ENCODE assay signal across 1 cellular context in the genomic region with DNA sequence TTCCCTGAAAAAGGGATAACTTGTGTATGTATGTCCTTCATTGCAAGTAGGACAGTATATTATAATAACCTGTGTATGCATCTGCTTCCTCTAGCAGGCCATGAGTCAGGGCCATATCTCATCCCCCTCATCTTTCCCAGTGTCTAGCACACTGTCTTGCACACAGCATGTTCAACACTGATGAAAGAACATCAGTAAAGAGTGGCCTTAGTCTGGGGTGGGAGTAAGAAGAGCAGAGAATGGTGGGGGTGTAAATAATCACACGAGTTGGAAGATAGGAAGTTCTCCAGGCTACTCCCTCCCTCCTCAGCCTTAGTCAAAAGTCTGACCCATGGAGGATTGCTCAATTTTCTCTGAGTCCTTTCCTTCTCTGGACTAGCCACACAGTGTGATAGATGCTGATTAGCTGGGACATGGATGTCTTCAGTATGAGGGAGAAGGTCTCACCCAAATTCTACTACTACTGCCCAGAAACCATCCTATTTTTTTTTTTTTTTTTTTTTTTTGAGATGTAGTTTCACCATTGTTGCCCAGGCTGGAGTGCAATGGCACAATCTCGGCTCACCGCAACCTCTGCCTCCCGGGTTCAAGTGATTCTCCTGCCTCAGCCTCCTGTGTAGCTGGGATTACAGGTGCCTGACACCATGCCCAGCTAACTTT.
TF ChIP-seq lines count a peak whose summit lies in the region.

No MANE protein-coding gene starts in this region.

TF ChIP-seq in K562, 482 proteins besides CTCF, POLR2A, EP300 and RAD21 (continues in another document):
- TF ChIP-seq, protein P1, sequence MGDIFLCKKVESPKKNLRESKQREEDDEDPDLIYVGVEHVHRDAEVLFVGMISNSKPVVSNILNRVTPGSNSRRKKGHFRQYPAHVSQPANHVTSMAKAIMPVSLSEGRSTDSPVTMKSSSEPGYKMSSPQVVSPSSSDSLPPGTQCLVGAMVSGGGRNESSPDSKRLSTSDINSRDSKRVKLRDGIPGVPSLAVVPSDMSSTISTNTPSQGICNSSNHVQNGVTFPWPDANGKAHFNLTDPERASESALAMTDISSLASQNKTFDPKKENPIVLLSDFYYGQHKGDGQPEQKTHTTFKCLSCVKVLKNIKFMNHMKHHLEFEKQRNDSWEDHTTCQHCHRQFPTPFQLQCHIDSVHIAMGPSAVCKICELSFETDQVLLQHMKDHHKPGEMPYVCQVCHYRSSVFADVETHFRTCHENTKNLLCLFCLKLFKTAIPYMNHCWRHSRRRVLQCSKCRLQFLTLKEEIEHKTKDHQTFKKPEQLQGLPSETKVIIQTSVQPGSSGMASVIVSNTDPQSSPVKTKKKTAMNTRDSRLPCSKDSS (IDR thresholded peaks at IDR 0.05; ENCODE audit: low read depth, partially characterized antibody) = peak; percentile 72
- 0 out of 2 replicates have a peak, but pooled peaks have one; percentile 12 for TF ChIP-seq BHLHE40 (IDR thresholded peaks at IDR 0.05; ENCODE audit: low read length)
- no peak for TF ChIP-seq PHF20 (IDR thresholded peaks at IDR 0.05; ENCODE audit: partially characterized antibody)
- peak; percentile 67; the same call in 1 of the 2 replicates for TF ChIP-seq ZNF589 (CRISPR knock-in tag; IDR thresholded peaks at IDR 0.05; ENCODE audit: low read depth)
- TF ChIP-seq, protein P2, sequence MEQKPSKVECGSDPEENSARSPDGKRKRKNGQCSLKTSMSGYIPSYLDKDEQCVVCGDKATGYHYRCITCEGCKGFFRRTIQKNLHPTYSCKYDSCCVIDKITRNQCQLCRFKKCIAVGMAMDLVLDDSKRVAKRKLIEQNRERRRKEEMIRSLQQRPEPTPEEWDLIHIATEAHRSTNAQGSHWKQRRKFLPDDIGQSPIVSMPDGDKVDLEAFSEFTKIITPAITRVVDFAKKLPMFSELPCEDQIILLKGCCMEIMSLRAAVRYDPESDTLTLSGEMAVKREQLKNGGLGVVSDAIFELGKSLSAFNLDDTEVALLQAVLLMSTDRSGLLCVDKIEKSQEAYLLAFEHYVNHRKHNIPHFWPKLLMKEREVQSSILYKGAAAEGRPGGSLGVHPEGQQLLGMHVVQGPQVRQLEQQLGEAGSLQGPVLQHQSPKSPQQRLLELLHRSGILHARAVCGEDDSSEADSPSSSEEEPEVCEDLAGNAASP (IDR thresholded peaks at IDR 0.05) = no peak
- no peak for TF ChIP-seq NR2C2 (CRISPR knock-in tag; IDR thresholded peaks at IDR 0.05)
- TF ChIP-seq NR2C2 (tag; IDR thresholded peaks at IDR 0.05) = 0 out of 2 replicates have a peak, but pooled peaks have one; percentile 2
- peak; percentile 39; the same call in 1 of the 2 replicates for TF ChIP-seq MYC (IDR thresholded peaks at IDR 0.05; ENCODE audit: low read depth, low read length)
- TF ChIP-seq MYC (CRISPR knock-in tag; IDR thresholded peaks at IDR 0.05; ENCODE audit: borderline replicate concordance, low read depth) = no peak
- TF ChIP-seq ERF (CRISPR knock-in tag; IDR thresholded peaks at IDR 0.05) = no peak
- TF ChIP-seq CBX3 (IDR thresholded peaks at IDR 0.05; ENCODE audit: borderline replicate concordance in 1 of 2, low read length in 2 of 2) = peak in 1 of 2 experiments; percentile 95; a peak in 2 of 3 replicates
- TF ChIP-seq, protein P3, sequence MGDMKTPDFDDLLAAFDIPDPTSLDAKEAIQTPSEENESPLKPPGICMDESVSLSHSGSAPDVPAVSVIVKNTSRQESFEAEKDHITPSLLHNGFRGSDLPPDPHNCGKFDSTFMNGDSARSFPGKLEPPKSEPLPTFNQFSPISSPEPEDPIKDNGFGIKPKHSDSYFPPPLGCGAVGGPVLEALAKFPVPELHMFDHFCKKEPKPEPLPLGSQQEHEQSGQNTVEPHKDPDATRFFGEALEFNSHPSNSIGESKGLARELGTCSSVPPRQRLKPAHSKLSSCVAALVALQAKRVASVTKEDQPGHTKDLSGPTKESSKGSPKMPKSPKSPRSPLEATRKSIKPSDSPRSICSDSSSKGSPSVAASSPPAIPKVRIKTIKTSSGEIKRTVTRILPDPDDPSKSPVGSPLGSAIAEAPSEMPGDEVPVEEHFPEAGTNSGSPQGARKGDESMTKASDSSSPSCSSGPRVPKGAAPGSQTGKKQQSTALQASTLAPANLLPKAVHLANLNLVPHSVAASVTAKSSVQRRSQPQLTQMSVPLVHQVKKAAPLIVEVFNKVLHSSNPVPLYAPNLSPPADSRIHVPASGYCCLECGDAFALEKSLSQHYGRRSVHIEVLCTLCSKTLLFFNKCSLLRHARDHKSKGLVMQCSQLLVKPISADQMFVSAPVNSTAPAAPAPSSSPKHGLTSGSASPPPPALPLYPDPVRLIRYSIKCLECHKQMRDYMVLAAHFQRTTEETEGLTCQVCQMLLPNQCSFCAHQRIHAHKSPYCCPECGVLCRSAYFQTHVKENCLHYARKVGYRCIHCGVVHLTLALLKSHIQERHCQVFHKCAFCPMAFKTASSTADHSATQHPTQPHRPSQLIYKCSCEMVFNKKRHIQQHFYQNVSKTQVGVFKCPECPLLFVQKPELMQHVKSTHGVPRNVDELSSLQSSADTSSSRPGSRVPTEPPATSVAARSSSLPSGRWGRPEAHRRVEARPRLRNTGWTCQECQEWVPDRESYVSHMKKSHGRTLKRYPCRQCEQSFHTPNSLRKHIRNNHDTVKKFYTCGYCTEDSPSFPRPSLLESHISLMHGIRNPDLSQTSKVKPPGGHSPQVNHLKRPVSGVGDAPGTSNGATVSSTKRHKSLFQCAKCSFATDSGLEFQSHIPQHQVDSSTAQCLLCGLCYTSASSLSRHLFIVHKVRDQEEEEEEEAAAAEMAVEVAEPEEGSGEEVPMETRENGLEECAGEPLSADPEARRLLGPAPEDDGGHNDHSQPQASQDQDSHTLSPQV (IDR thresholded peaks at IDR 0.05) = peak; percentile 29; the same call in 1 of the 2 replicates
- TF ChIP-seq ARID2 (IDR thresholded peaks at IDR 0.05) = peak; percentile 88
- TF ChIP-seq BRD9 (IDR thresholded peaks at IDR 0.05; ENCODE audit: low read depth, partially characterized antibody) = no peak
- no peak for TF ChIP-seq KAT2B (IDR thresholded peaks at IDR 0.05; ENCODE audit: low read depth, low read length)
- TF ChIP-seq SMARCC2 (IDR thresholded peaks at IDR 0.05; ENCODE audit: low read depth) = no peak
- no peak for TF ChIP-seq DDX20 (tag; IDR thresholded peaks at IDR 0.05; ENCODE audit: low read depth)
- peak; percentile 93; the same call in 1 of the 2 replicates for TF ChIP-seq SMARCA5 (IDR thresholded peaks at IDR 0.05)
- TF ChIP-seq, protein P4, sequence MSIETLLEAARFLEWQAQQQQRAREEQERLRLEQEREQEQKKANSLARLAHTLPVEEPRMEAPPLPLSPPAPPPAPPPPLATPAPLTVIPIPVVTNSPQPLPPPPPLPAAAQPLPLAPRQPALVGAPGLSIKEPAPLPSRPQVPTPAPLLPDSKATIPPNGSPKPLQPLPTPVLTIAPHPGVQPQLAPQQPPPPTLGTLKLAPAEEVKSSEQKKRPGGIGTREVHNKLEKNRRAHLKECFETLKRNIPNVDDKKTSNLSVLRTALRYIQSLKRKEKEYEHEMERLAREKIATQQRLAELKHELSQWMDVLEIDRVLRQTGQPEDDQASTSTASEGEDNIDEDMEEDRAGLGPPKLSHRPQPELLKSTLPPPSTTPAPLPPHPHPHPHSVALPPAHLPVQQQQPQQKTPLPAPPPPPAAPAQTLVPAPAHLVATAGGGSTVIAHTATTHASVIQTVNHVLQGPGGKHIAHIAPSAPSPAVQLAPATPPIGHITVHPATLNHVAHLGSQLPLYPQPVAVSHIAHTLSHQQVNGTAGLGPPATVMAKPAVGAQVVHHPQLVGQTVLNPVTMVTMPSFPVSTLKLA (conservative IDR thresholded peaks at IDR 0.05) = peak in 1 of 2 experiments; percentile 47; a peak in 1 of 4 replicates
- TF ChIP-seq CCAR2 (IDR thresholded peaks at IDR 0.05; ENCODE audit: low read depth, low read length) = no peak
- TF ChIP-seq RFX5 (IDR thresholded peaks at IDR 0.05; ENCODE audit: low read depth, low read length) = no peak
- TF ChIP-seq STAT5B (CRISPR knock-in tag; IDR thresholded peaks at IDR 0.05) = no peak
- TF ChIP-seq ZBTB7A (IDR thresholded peaks at IDR 0.05; ENCODE audit: borderline replicate concordance, control insufficient read depth, low read depth, low read length) = no peak
- TF ChIP-seq COPS2 (conservative IDR thresholded peaks at IDR 0.05) = no peak
- TF ChIP-seq, protein P5, sequence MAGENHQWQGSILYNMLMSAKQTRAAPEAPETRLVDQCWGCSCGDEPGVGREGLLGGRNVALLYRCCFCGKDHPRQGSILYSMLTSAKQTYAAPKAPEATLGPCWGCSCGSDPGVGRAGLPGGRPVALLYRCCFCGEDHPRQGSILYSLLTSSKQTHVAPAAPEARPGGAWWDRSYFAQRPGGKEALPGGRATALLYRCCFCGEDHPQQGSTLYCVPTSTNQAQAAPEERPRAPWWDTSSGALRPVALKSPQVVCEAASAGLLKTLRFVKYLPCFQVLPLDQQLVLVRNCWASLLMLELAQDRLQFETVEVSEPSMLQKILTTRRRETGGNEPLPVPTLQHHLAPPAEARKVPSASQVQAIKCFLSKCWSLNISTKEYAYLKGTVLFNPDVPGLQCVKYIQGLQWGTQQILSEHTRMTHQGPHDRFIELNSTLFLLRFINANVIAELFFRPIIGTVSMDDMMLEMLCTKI (IDR thresholded peaks at IDR 0.05; ENCODE audit: partially characterized antibody) = no peak
- TF ChIP-seq ZNF77 (CRISPR knock-in tag; IDR thresholded peaks at IDR 0.05) = no peak
- TF ChIP-seq ZSCAN32 (CRISPR knock-in tag; IDR thresholded peaks at IDR 0.05) = no peak
- TF ChIP-seq TAL1 (IDR thresholded peaks at IDR 0.05) = peak; percentile 47
- TF ChIP-seq ELF1 (tag; IDR thresholded peaks at IDR 0.05) = no peak
- TF ChIP-seq, protein P6, sequence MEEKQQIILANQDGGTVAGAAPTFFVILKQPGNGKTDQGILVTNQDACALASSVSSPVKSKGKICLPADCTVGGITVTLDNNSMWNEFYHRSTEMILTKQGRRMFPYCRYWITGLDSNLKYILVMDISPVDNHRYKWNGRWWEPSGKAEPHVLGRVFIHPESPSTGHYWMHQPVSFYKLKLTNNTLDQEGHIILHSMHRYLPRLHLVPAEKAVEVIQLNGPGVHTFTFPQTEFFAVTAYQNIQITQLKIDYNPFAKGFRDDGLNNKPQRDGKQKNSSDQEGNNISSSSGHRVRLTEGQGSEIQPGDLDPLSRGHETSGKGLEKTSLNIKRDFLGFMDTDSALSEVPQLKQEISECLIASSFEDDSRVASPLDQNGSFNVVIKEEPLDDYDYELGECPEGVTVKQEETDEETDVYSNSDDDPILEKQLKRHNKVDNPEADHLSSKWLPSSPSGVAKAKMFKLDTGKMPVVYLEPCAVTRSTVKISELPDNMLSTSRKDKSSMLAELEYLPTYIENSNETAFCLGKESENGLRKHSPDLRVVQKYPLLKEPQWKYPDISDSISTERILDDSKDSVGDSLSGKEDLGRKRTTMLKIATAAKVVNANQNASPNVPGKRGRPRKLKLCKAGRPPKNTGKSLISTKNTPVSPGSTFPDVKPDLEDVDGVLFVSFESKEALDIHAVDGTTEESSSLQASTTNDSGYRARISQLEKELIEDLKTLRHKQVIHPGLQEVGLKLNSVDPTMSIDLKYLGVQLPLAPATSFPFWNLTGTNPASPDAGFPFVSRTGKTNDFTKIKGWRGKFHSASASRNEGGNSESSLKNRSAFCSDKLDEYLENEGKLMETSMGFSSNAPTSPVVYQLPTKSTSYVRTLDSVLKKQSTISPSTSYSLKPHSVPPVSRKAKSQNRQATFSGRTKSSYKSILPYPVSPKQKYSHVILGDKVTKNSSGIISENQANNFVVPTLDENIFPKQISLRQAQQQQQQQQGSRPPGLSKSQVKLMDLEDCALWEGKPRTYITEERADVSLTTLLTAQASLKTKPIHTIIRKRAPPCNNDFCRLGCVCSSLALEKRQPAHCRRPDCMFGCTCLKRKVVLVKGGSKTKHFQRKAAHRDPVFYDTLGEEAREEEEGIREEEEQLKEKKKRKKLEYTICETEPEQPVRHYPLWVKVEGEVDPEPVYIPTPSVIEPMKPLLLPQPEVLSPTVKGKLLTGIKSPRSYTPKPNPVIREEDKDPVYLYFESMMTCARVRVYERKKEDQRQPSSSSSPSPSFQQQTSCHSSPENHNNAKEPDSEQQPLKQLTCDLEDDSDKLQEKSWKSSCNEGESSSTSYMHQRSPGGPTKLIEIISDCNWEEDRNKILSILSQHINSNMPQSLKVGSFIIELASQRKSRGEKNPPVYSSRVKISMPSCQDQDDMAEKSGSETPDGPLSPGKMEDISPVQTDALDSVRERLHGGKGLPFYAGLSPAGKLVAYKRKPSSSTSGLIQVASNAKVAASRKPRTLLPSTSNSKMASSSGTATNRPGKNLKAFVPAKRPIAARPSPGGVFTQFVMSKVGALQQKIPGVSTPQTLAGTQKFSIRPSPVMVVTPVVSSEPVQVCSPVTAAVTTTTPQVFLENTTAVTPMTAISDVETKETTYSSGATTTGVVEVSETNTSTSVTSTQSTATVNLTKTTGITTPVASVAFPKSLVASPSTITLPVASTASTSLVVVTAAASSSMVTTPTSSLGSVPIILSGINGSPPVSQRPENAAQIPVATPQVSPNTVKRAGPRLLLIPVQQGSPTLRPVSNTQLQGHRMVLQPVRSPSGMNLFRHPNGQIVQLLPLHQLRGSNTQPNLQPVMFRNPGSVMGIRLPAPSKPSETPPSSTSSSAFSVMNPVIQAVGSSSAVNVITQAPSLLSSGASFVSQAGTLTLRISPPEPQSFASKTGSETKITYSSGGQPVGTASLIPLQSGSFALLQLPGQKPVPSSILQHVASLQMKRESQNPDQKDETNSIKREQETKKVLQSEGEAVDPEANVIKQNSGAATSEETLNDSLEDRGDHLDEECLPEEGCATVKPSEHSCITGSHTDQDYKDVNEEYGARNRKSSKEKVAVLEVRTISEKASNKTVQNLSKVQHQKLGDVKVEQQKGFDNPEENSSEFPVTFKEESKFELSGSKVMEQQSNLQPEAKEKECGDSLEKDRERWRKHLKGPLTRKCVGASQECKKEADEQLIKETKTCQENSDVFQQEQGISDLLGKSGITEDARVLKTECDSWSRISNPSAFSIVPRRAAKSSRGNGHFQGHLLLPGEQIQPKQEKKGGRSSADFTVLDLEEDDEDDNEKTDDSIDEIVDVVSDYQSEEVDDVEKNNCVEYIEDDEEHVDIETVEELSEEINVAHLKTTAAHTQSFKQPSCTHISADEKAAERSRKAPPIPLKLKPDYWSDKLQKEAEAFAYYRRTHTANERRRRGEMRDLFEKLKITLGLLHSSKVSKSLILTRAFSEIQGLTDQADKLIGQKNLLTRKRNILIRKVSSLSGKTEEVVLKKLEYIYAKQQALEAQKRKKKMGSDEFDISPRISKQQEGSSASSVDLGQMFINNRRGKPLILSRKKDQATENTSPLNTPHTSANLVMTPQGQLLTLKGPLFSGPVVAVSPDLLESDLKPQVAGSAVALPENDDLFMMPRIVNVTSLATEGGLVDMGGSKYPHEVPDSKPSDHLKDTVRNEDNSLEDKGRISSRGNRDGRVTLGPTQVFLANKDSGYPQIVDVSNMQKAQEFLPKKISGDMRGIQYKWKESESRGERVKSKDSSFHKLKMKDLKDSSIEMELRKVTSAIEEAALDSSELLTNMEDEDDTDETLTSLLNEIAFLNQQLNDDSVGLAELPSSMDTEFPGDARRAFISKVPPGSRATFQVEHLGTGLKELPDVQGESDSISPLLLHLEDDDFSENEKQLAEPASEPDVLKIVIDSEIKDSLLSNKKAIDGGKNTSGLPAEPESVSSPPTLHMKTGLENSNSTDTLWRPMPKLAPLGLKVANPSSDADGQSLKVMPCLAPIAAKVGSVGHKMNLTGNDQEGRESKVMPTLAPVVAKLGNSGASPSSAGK (IDR thresholded peaks at IDR 0.05) = peak; percentile 23; the same call in 1 of the 2 replicates
- TF ChIP-seq CBX5 (IDR thresholded peaks at IDR 0.05; ENCODE audit: borderline replicate concordance, low read depth) = peak; percentile 86
- no peak for TF ChIP-seq ETV5 (CRISPR knock-in tag; IDR thresholded peaks at IDR 0.05; ENCODE audit: low read depth)
- TF ChIP-seq HNRNPL (IDR thresholded peaks at IDR 0.05; ENCODE audit: low read depth, low read length) = no peak
- no peak for TF ChIP-seq TEAD1 (CRISPR knock-in tag; IDR thresholded peaks at IDR 0.05)
- peak; percentile 73; the same call in 1 of the 2 replicates for TF ChIP-seq TCF7 (IDR thresholded peaks at IDR 0.05; ENCODE audit: borderline replicate concordance)
- peak; percentile 50; the same call in 1 of the 2 replicates for TF ChIP-seq EP400 (IDR thresholded peaks at IDR 0.05)
- TF ChIP-seq RFX7 (CRISPR knock-in tag; IDR thresholded peaks at IDR 0.05) = no peak
- peak; percentile 76 for TF ChIP-seq EGR1 (conservative IDR thresholded peaks at IDR 0.05)
